ENCODE assay signal across 13 cellular contexts in the genomic region with DNA sequence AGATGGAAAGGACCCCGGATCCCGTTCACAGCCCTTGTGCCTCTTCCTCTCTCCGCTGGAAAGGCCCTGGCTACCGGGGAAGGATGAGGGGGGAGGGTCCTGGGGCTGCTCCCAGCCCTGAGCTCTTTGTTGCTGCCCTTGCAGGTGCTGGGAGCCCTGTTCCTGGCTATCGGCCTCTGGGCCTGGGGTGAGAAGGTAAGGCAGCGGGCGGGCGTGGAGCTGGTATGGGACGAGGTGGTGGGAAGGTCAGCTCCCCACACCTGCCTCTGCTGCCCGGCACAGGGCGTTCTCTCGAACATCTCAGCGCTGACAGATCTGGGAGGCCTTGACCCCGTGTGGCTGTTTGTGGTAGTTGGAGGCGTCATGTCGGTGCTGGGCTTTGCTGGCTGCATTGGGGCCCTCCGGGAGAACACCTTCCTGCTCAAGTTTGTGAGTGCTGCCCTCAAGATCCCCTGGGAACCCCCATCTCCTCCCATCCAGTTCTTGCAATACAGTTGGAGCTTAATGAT. TPM values are rescaled to one million over a fixed set of nuclear protein-coding genes. Genes with fewer than 3 reads are reported as not detected.
DNase-seq lines count a peak whose midpoint lies in the region; ATAC-seq and TF ChIP-seq lines count a peak whose summit lies in the region.
"Had no signal": no experiment of that assay in that cellular context is flagged by ENCODE, and none has a peak within 500 bp of the region (broad histone marks: within the 10 kb centered on the region; RNA-seq: fewer than 3 reads in every experiment).

No MANE protein-coding gene starts in this region.

- H3K27me3 ChIP-seq in CD8-positive, alpha-beta memory T cell (ENCODE audit: insufficient read depth, low read length, poor library complexity, severe bottlenecking): no peaks in the 10 kb centered on the region
- H3K27me3 ChIP-seq: SJSA1 had no signal

- no peaks in the 10 kb centered on the region for H3K9me3 ChIP-seq in CD8-positive, alpha-beta memory T cell (ENCODE audit: low read length)
- H3K9me3 ChIP-seq: SJSA1 had no signal

- H3K36me3 Mint-ChIP-seq in CD8-positive, alpha-beta memory T cell: peaks cover 0 to 28% (median 6%) of the 10 kb centered on the region in 3 donors
- peaks cover 16% of the 10 kb centered on the region for H3K36me3 Mint-ChIP-seq in effector memory CD8-positive, alpha-beta T cell (ENCODE audit: insufficient read depth)

- H3K36me3 ChIP-seq in CD8-positive, alpha-beta memory T cell (ENCODE audit: insufficient read depth, low read length): no peaks in the 10 kb centered on the region

- no peak for DNase-seq in CD8-positive, alpha-beta memory T cell
- DNase-seq in NB4 (ENCODE audit: low read depth) (peak; percentile 23), NCI-H69 (lab: John Stamatoyannopoulos, UW) (no peak), substantia nigra (lab: John Stamatoyannopoulos, UW) (no peak)
- no peak for DNase-seq in effector memory CD8-positive, alpha-beta T cell
- no peak for DNase-seq in NK-92 treated with Interleukin-12 subunit alpha and Interleukin-12 subunit beta, amount 100 ng/mL, for 24 hours (lab: John Stamatoyannopoulos, UW)
- DNase-seq: ACHN, DMS53, NCI-H1105 had no signal

- CTCF ChIA-PET in CD8-positive, alpha-beta memory T cell (lab: Charles Lee): interaction anchor here (9.2 kb wide), 1 partner anchor 7 kb away, joined by 108 read pairs; no protein-coding TSS in a partner anchor

- peaks cover 66 to 82% (median 71%) of the 10 kb centered on the region in 3 donors for H3K4me1 Mint-ChIP-seq in CD8-positive, alpha-beta memory T cell
- peaks cover 58 to 65% of the 10 kb centered on the region in 2 donors for H3K4me1 Mint-ChIP-seq in effector memory CD8-positive, alpha-beta T cell (ENCODE audit: low read depth in 2 of 2)

- peak overlapping the region in 3 of 7 donors; percentile 16 to 48 (median 38) for H3K4me3 Mint-ChIP-seq in CD8-positive, alpha-beta memory T cell
- H3K4me3 Mint-ChIP-seq in effector memory CD8-positive, alpha-beta T cell: peak overlapping the region; percentile 9 to 29

- no peak for TF ChIP-seq CTCF in NB4 (IDR thresholded peaks at IDR 0.05; ENCODE audit: low read depth, low read length)

- peaks cover 61% of the 10 kb centered on the region for H3K4me1 ChIP-seq in CD8-positive, alpha-beta memory T cell (ENCODE audit: insufficient read depth, low read length)

- POLR2A ChIA-PET in CD8-positive, alpha-beta memory T cell (lab: Charles Lee): no interaction called here

- H3K27ac ChIP-seq in CD8-positive, alpha-beta memory T cell (ENCODE audit: low read depth, low read length): no peak overlapping the region
- no peak overlapping the region for H3K27ac ChIP-seq in substantia nigra (ENCODE audit: low read depth, low read length, poor library complexity, severe bottlenecking)
- H3K27ac ChIP-seq: SJSA1 had no signal

- no peaks in the 10 kb centered on the region for H3K9me3 Mint-ChIP-seq in CD8-positive, alpha-beta memory T cell
- no peaks in the 10 kb centered on the region for H3K9me3 Mint-ChIP-seq in effector memory CD8-positive, alpha-beta T cell

- no peak overlapping the region for H3K4me3 ChIP-seq in CD8-positive, alpha-beta memory T cell (ENCODE audit: low read length)
- no peak overlapping the region for H3K4me3 ChIP-seq in NB4 (ENCODE audit: low read depth, low read length)
- H3K4me3 ChIP-seq: SJSA1 had no signal

- ATAC-seq in effector memory CD8-positive, alpha-beta T cell (replicated peaks): no peak
- no peak for ATAC-seq in GM18858 (IDR thresholded peaks at IDR 0.05; ENCODE audit: unreplicated experiment)

- H3K27me3 Mint-ChIP-seq in CD8-positive, alpha-beta memory T cell: no peaks in the 10 kb centered on the region
- no peaks in the 10 kb centered on the region for H3K27me3 Mint-ChIP-seq in effector memory CD8-positive, alpha-beta T cell

- peak overlapping the region in 5 of 8 donors; percentile 26 to 88 (median 64) for H3K27ac Mint-ChIP-seq in CD8-positive, alpha-beta memory T cell
- H3K27ac Mint-ChIP-seq in effector memory CD8-positive, alpha-beta T cell: peak overlapping the region; percentile 25 to 73
- H3K27ac Mint-ChIP-seq: CD14-positive monocyte had no signal

- no peak for TF ChIP-seq POLR2A in NB4 (IDR thresholded peaks at IDR 0.05; ENCODE audit: extremely low read depth, insufficient read length)

RNA-seq across cellular contexts. Expression of gene TSPAN17, which starts 4.2 kb away (rescaled TPM):
- total RNA-seq in CD8-positive, alpha-beta memory T cell: 10 to 100 TPM; 37.4 to 38.8 TPM
- polyA plus RNA-seq in CD8-positive, alpha-beta memory T cell: 26.2 TPM

RNA-seq across cellular contexts. Expression of gene EIF4E1B, which starts 21.1 kb away (rescaled TPM):
- total RNA-seq in CD8-positive, alpha-beta memory T cell: not detected
- not detected for polyA plus RNA-seq in CD8-positive, alpha-beta memory T cell
- total RNA-seq: SJSA1; T-helper 2 cell treated with Interferon-gamma antibody and Interleukin-4, amounts not matched to agents 100 ng/mL and 5 ng/mL, for 36 hours had no signal
- polyA plus RNA-seq: CD14-positive monocyte had no signal

RNA-seq across cellular contexts. Expression of gene SNCB, which starts 21.2 kb away (rescaled TPM):
- not detected for total RNA-seq in CD8-positive, alpha-beta memory T cell
- not detected for polyA plus RNA-seq in CD8-positive, alpha-beta memory T cell
- total RNA-seq: SJSA1; T-helper 2 cell treated with Interferon-gamma antibody and Interleukin-4, amounts not matched to agents 100 ng/mL and 5 ng/mL, for 36 hours had no signal
- polyA plus RNA-seq: CD14-positive monocyte had no signal

RNA-seq across cellular contexts. Expression of gene GPRIN1, which starts 41.6 kb away (rescaled TPM):
- 1 to 10 TPM; 2.3 to 2.7 TPM for total RNA-seq in CD8-positive, alpha-beta memory T cell
- polyA plus RNA-seq in CD8-positive, alpha-beta memory T cell: 0.43 TPM
